ENCODE assay signal across 8 cellular contexts in the genomic region with DNA sequence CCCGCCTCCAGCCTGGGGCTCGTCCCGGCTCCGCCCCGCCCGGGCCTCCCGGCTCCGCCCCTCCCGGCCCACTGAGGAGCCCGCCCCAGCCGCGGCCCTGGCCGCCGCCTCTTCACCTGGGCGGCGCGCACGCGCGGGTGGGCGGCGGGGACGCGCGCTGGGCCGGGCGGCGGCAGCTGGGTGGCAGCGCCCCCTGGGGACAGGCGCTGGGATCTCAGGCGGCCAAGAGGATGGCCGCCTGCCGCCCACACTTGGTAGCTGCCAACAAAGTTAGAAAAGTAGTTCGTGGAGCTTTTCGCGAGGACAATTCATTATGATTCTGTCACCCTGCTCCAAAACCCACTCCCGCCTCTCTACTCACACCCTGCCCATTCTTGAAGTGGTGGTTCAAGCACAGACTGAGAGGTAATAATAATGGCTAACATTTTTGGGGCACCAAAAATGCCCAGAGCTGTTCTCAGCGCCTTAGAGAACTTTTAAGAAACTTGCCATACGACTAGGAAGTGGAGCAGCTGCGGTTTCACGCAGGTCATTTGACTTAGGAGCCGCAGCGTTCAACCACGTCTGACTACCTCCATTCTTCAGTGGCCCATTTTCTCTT. TPM values are rescaled to one million over a fixed set of nuclear protein-coding genes. Genes with fewer than 3 reads are reported as not detected.
DNase-seq lines count a peak whose midpoint lies in the region.

No MANE protein-coding gene starts in this region.

- H3K4me1 ChIP-seq in SJSA1 (replicated peaks) = peaks cover 16% of the 10 kb centered on the region
- peaks cover 0 to 25% (median 23%) of the 10 kb centered on the region in 5 donors for H3K4me1 ChIP-seq in subcutaneous abdominal adipose tissue (ENCODE audit: control insufficient read depth in 5 of 5, insufficient read depth in 5 of 5, low read length in 5 of 5)

- H3K9ac ChIP-seq in subcutaneous abdominal adipose tissue (ENCODE audit: low read length in 5 of 5) = peak overlapping the region; percentile 37 to 79 (median 66)

- H3K27ac ChIP-seq in SJSA1 (no peak overlapping the region), subcutaneous abdominal adipose tissue (ENCODE audit: low read depth, low read length) (peak overlapping the region; percentile 45)

- peaks cover 2% of the 10 kb centered on the region for H3K27me3 ChIP-seq in H7 (ENCODE audit: control insufficient read depth, insufficient read depth, low read length)
- H3K27me3 ChIP-seq in SJSA1 (replicated peaks) = peaks cover 24% of the 10 kb centered on the region
- H3K27me3 ChIP-seq in subcutaneous abdominal adipose tissue (ENCODE audit: control insufficient read depth in 5 of 5, insufficient read depth in 4 of 5, low read length in 5 of 5) = no peaks in the 10 kb centered on the region

- peak overlapping the region; percentile 80 for H3K4me3 ChIP-seq in H7 (ENCODE audit: insufficient read depth, low read depth, low read length)
- H3K4me3 ChIP-seq in SJSA1 = peak overlapping the region; percentile 73
- H3K4me3 ChIP-seq in subcutaneous abdominal adipose tissue (ENCODE audit: low read depth in 1 of 5, low read length in 5 of 5) = peak overlapping the region; percentile 76 to 82 (median 77)

- H3K9me3 ChIP-seq in SJSA1 (replicated peaks) = no peaks in the 10 kb centered on the region
- H3K9me3 ChIP-seq in subcutaneous abdominal adipose tissue (ENCODE audit: control insufficient read depth in 5 of 5, low read length in 5 of 5) = no peaks in the 10 kb centered on the region

- no peaks in the 10 kb centered on the region for H3K36me3 ChIP-seq in H7 (replicated peaks; ENCODE audit: control insufficient read depth, insufficient read depth, low read length)
- no peaks in the 10 kb centered on the region; the same call in 1 of the 2 replicates for H3K36me3 ChIP-seq in SJSA1
- H3K36me3 ChIP-seq in subcutaneous abdominal adipose tissue (ENCODE audit: control insufficient read depth in 5 of 5, insufficient read depth in 5 of 5, low read length in 5 of 5) = no peaks in the 10 kb centered on the region

- peak; percentile 90 for DNase-seq in EL
- DNase-seq in H7 = peak; percentile 98
- DNase-seq in M059J (ENCODE audit: low read depth) = peak; percentile 73
- DNase-seq in SJSA1 (ENCODE audit: low read depth in 1 of 2, low spot score in 2 of 2) = peak; percentile 65 to 86
- DNase-seq in activated naive CD4-positive, alpha-beta T cell (lab: John Stamatoyannopoulos, UW) = peak; percentile 73 to 95 (median 85)
- peak; percentile 94 for DNase-seq in germinal center (ENCODE audit: low spot score)
- DNase-seq in non-pigmented ciliary epithelial cell (ENCODE audit: low read depth) = peak; percentile 11

RNA-seq across cellular contexts. Expression of a gene that starts 0.3 kb away (rescaled TPM):
- 15.6 and 16.8 TPM in 2 replicates for total RNA-seq in H7 (2014; rRNA removed; shearing (Covaris generic))
- 0.07 and 1.8 TPM in 2 replicates for total RNA-seq in M059J (2014; rRNA removed; shearing (Covaris generic))
- total RNA-seq in SJSA1 (2014; rRNA removed; shearing (Covaris generic)) = 1.1 and 1.7 TPM in 2 replicates

RNA-seq across cellular contexts. Expression of a gene that starts 50.7 kb away (rescaled TPM):
- total RNA-seq in H7 (2014; rRNA removed; shearing (Covaris generic)) = 59.8 and 76.5 TPM in 2 replicates
- total RNA-seq in M059J (2014; rRNA removed; shearing (Covaris generic)) = 0.22 and 2.8 TPM in 2 replicates
- total RNA-seq in SJSA1 (2014; rRNA removed; shearing (Covaris generic)) = 118 and 125 TPM in 2 replicates

Comparison
In these comparisons a context has a peak if more than half of its experiments do, and no peak if none do; other contexts are left out.
1. DNase-seq: peak in every context shown above with its lines; median percentile 98 in H7; 94 in germinal center; 90 in EL; 85 in activated naive CD4-positive, alpha-beta T cell; 76 in SJSA1; 73 in M059J; 11 in non-pigmented ciliary epithelial cell.
2. RNA of a gene that starts 50.7 kb away (total RNA-seq): 118 to 125 TPM in SJSA1 and 59.8 to 76.5 TPM in H7; 0.22 to 2.8 TPM in M059J; every median in the first group is over 10 times any median in the second.
3. Peak in every context shown above with its lines, with median percentiles within 50 percentile points of each other: H3K4me3 ChIP-seq.